1 cellular context compared by ENCODE assay signal in genomic region chr17:49515196-49515770, GRCh38.
TF ChIP-seq lines count a peak whose summit lies in the region.

No MANE protein-coding gene starts in this region.

TF ChIP-seq in HepG2, 621 proteins besides CTCF, POLR2A, EP300 and RAD21 (continued from another document and continues in another):
- TF ChIP-seq ZNF142 (CRISPR knock-in tag; IDR thresholded peaks at IDR 0.05) (no peak), ZNF549 (CRISPR knock-in tag; IDR thresholded peaks at IDR 0.05) (no peak), BRD4 (CRISPR knock-in tag; IDR thresholded peaks at IDR 0.05) (peak; percentile 74), MIER3 (CRISPR knock-in tag; IDR thresholded peaks at IDR 0.05; ENCODE audit: borderline replicate concordance) (peak; percentile 75; the same call in 1 of the 2 replicates), KDM1A (CRISPR knock-in tag; IDR thresholded peaks at IDR 0.05) (no peak), ZNF180 (CRISPR knock-in tag; IDR thresholded peaks at IDR 0.05; ENCODE audit: borderline replicate concordance, low read depth) (no peak), NFE2L2 (IDR thresholded peaks at IDR 0.05; ENCODE audit: low read length) (no peak), ZNF432 (CRISPR knock-in tag; IDR thresholded peaks at IDR 0.05; ENCODE audit: borderline replicate concordance) (no peak), ZNF230 (CRISPR knock-in tag; IDR thresholded peaks at IDR 0.05) (no peak), PAXIP1 (CRISPR knock-in tag; conservative IDR thresholded peaks at IDR 0.05) (0 out of 2 replicates have a peak, but pooled peaks have one; percentile 20), NPAS2 (CRISPR knock-in tag; IDR thresholded peaks at IDR 0.05; ENCODE audit: borderline replicate concordance) (no peak), NFATC3 (CRISPR knock-in tag; IDR thresholded peaks at IDR 0.05) (0 out of 2 replicates have a peak, but pooled peaks have one; percentile 68), TOE1 (CRISPR knock-in tag; IDR thresholded peaks at IDR 0.05) (0 out of 2 replicates have a peak, but pooled peaks have one; percentile 43), ZNF343 (CRISPR knock-in tag; IDR thresholded peaks at IDR 0.05) (peak; percentile 85), MEIS2 (CRISPR knock-in tag; IDR thresholded peaks at IDR 0.05) (no peak), ZNF503 (CRISPR knock-in tag; IDR thresholded peaks at IDR 0.05) (no peak), MLX (CRISPR knock-in tag; IDR thresholded peaks at IDR 0.05) (peak; percentile 60; the same call in 1 of the 2 replicates), PPARG (CRISPR knock-in tag; conservative IDR thresholded peaks at IDR 0.05) (peak; percentile 57; the same call in 1 of the 2 replicates), ZNF326 (CRISPR knock-in tag; IDR thresholded peaks at IDR 0.05; ENCODE audit: borderline replicate concordance) (no peak), AHR (CRISPR knock-in tag; IDR thresholded peaks at IDR 0.05) (peak; percentile 85; the same call in 1 of the 2 replicates), ZKSCAN8 (CRISPR knock-in tag; IDR thresholded peaks at IDR 0.05; ENCODE audit: borderline replicate concordance) (peak; percentile 86), ZNF431 (CRISPR knock-in tag; IDR thresholded peaks at IDR 0.05; ENCODE audit: borderline replicate concordance, low read depth) (peak; percentile 53; the same call in 1 of the 2 replicates), ZNF775 (CRISPR knock-in tag; IDR thresholded peaks at IDR 0.05; ENCODE audit: borderline replicate concordance) (no peak), MXI1 (IDR thresholded peaks at IDR 0.05; ENCODE audit: borderline replicate concordance, low read depth, low read length) (peak; percentile 62; the same call in 1 of the 3 replicates), IRF1 (CRISPR knock-in tag; IDR thresholded peaks at IDR 0.05; ENCODE audit: low read depth) (peak; percentile 59; the same call in 1 of the 2 replicates), POLR2G (IDR thresholded peaks at IDR 0.05; ENCODE audit: low read depth, low read length) (peak; percentile 63), SP5 (CRISPR knock-in tag; IDR thresholded peaks at IDR 0.05; ENCODE audit: borderline replicate concordance, low read depth) (no peak), HOXD1 (CRISPR knock-in tag; IDR thresholded peaks at IDR 0.05) (no peak), RFX5 (IDR thresholded peaks at IDR 0.05; ENCODE audit: low read depth, low read length) (no peak), ZFX (CRISPR knock-in tag; IDR thresholded peaks at IDR 0.05; ENCODE audit: low read depth) (peak; percentile 100), ATM (IDR thresholded peaks at IDR 0.05; ENCODE audit: borderline replicate concordance) (no peak), ZNF260 (CRISPR knock-in tag; IDR thresholded peaks at IDR 0.05; ENCODE audit: borderline replicate concordance, low read depth) (no peak), HOMEZ (CRISPR knock-in tag; IDR thresholded peaks at IDR 0.05; ENCODE audit: low read depth) (no peak), ZNF607 (CRISPR knock-in tag; IDR thresholded peaks at IDR 0.05; ENCODE audit: borderline replicate concordance) (no peak; the same call in 1 of the 2 replicates), SCMH1 (CRISPR knock-in tag; IDR thresholded peaks at IDR 0.05; ENCODE audit: borderline replicate concordance) (no peak), ZFP1 (CRISPR knock-in tag; IDR thresholded peaks at IDR 0.05) (peak; percentile 80), MIXL1 (CRISPR knock-in tag; IDR thresholded peaks at IDR 0.05) (peak; percentile 46; the same call in 1 of the 2 replicates), HNRNPL (IDR thresholded peaks at IDR 0.05; ENCODE audit: low read depth, low read length) (no peak), SALL2 (CRISPR knock-in tag; IDR thresholded peaks at IDR 0.05) (no peak), NR0B2 (CRISPR knock-in tag; IDR thresholded peaks at IDR 0.05) (peak; percentile 88; the same call in 1 of the 2 replicates), TCF7L2 (IDR thresholded peaks at IDR 0.05; ENCODE audit: low read depth, low read length) (no peak), ZNF34 (CRISPR knock-in tag; IDR thresholded peaks at IDR 0.05; ENCODE audit: borderline replicate concordance) (no peak; the same call in 1 of the 2 replicates), ZNF331 (CRISPR knock-in tag; IDR thresholded peaks at IDR 0.05) (peak; percentile 77), FIP1L1 (IDR thresholded peaks at IDR 0.05; ENCODE audit: borderline replicate concordance, insufficient read depth, low read depth, low read length) (no peak), HNRNPK (IDR thresholded peaks at IDR 0.05; ENCODE audit: low read depth, low read length, poor library complexity, severe bottlenecking) (no peak), SOX6 (IDR thresholded peaks at IDR 0.05) (no peak), SOX6 (CRISPR knock-in tag; IDR thresholded peaks at IDR 0.05) (peak; percentile 39), POLR2AphosphoS2 (IDR thresholded peaks at IDR 0.05; ENCODE audit: low read depth, low read length) (no peak), JUN (CRISPR knock-in tag; IDR thresholded peaks at IDR 0.05) (peak; percentile 14; the same call in 1 of the 2 replicates), GABPA (IDR thresholded peaks at IDR 0.05; ENCODE audit: low read depth, low read length) (no peak), GABPA (CRISPR knock-in tag; IDR thresholded peaks at IDR 0.05; ENCODE audit: low read depth) (no peak), ARNTL (CRISPR knock-in tag; IDR thresholded peaks at IDR 0.05) (peak; percentile 75; the same call in 1 of the 2 replicates), RFXAP (CRISPR knock-in tag; IDR thresholded peaks at IDR 0.05; ENCODE audit: borderline replicate concordance) (no peak), ZNF333 (CRISPR knock-in tag; IDR thresholded peaks at IDR 0.05; ENCODE audit: borderline replicate concordance) (no peak; the same call in 1 of the 2 replicates), RBFOX2 (IDR thresholded peaks at IDR 0.05; ENCODE audit: low read depth, low read length) (peak; percentile 42; the same call in 1 of the 2 replicates), ZNF772 (CRISPR knock-in tag; IDR thresholded peaks at IDR 0.05) (peak; percentile 86), FOXO1 (CRISPR knock-in tag; IDR thresholded peaks at IDR 0.05) (peak; percentile 43; the same call in 1 of the 2 replicates), KLF15 (CRISPR knock-in tag; IDR thresholded peaks at IDR 0.05; ENCODE audit: borderline replicate concordance) (no peak), TEAD3 (CRISPR knock-in tag; optimal IDR thresholded peaks at IDR 0.05; ENCODE audit: borderline replicate concordance) (peak; percentile 62)
